ENCODE assay signal across 18 cellular contexts in genomic region chr1:119116725-119117124, GRCh38. TPM values are rescaled to one million over a fixed set of nuclear protein-coding genes. Genes with fewer than 3 reads are reported as not detected.
A peak's percentile ranks its signal among the peaks of the same experiment; 100 is the strongest.
DNase-seq lines count a peak whose midpoint lies in the region; ATAC-seq and TF ChIP-seq lines count a peak whose summit lies in the region.
"Had no signal": no experiment of that assay in that cellular context is flagged by ENCODE, and none has a peak within 500 bp of the region (broad histone marks: within the 10 kb centered on the region; RNA-seq: fewer than 3 reads in every experiment).

No MANE protein-coding gene starts in this region.

- H3K27ac ChIP-seq in neuronal stem cell (replicated peaks; ENCODE audit: low read length): no peak overlapping the region
- H3K27ac ChIP-seq: A549, neutrophil had no signal

- H3K4me1 ChIP-seq in adipocyte (ENCODE audit: control insufficient read depth, insufficient read depth, low read length) (peaks cover 14% of the 10 kb centered on the region), neuronal stem cell (ENCODE audit: control insufficient read depth in 2 of 2, insufficient read depth in 1 of 2, low read depth in 1 of 2, low read length in 2 of 2) (peaks cover 0 to 11% of the 10 kb centered on the region in 2 donors)
- H3K4me1 ChIP-seq: A549 had no signal

- peaks cover 17 to 35% of the 10 kb centered on the region in 2 donors for H3K9me3 Mint-ChIP-seq in activated naive CD4-positive, alpha-beta T cell treated with anti-CD3 and anti-CD28 coated beads, Interleukin-2, amount 50 U/mL, for 72 hours
- H3K9me3 Mint-ChIP-seq in activated naive CD4-positive, alpha-beta T cell treated with anti-CD3 and anti-CD28 coated beads, Interleukin-2, amount 10 ng/mL, durations not matched to agents 7 days and 5 days: peaks cover 2% of the 10 kb centered on the region
- H3K9me3 Mint-ChIP-seq in Calu3 (ENCODE audit: low read depth, unreplicated experiment): no peaks in the 10 kb centered on the region

- H3K9ac ChIP-seq in adipocyte (ENCODE audit: low read length) (peak overlapping the region; percentile 51), neuronal stem cell (ENCODE audit: low read depth, low read length, poor library complexity) (no peak overlapping the region)

- no peak overlapping the region for H4K8ac ChIP-seq in neuronal stem cell (ENCODE audit: low read depth, low read length)

- no TSS peak for BruUV-seq in Calu3 (replicated peaks; lab: Mats Ljungman, UMichigan)

- no peak for ATAC-seq in activated naive CD4-positive, alpha-beta T cell treated with anti-CD3 and anti-CD28 coated beads, Interleukin-2, amount 50 U/mL, for 72 hours
- no peak for ATAC-seq in GM18517 (IDR thresholded peaks at IDR 0.05; ENCODE audit: unreplicated experiment)
- ATAC-seq: A549; effector memory CD8-positive, alpha-beta T cell; GM12878 had no signal

- no peak overlapping the region for H3K23ac ChIP-seq in neuronal stem cell (ENCODE audit: low read depth, low read length, poor library complexity)

- H3K4me3 Mint-ChIP-seq in activated naive CD4-positive, alpha-beta T cell treated with anti-CD3 and anti-CD28 coated beads, Interleukin-2, amount 10 ng/mL, durations not matched to agents 7 days and 5 days: no peak overlapping the region
- H3K4me3 Mint-ChIP-seq in Calu3 (ENCODE audit: low read depth, unreplicated experiment): no peak overlapping the region
- H3K4me3 Mint-ChIP-seq: effector memory CD8-positive, alpha-beta T cell had no signal

- WGBS in neuronal stem cell (ENCODE audit: extremely low coverage in 2 of 2, insufficient read length in 2 of 2, insufficient replicate concordance in 1 of 2), 2 donors: no CpG with 5 or more reads among the region's 7 CpGs

- H3K27me3 Mint-ChIP-seq in activated naive CD4-positive, alpha-beta T cell treated with anti-CD3 and anti-CD28 coated beads, Interleukin-2, amount 10 ng/mL, durations not matched to agents 7 days and 5 days: no peaks in the 10 kb centered on the region
- H3K27me3 Mint-ChIP-seq in Calu3 (ENCODE audit: unreplicated experiment): no peaks in the 10 kb centered on the region
- H3K27me3 Mint-ChIP-seq: effector memory CD8-positive, alpha-beta T cell had no signal

- no peaks in the 10 kb centered on the region for H3K4me1 Mint-ChIP-seq in activated naive CD4-positive, alpha-beta T cell treated with anti-CD3 and anti-CD28 coated beads, Interleukin-2, amount 10 ng/mL, durations not matched to agents 7 days and 5 days
- peaks cover 11% of the 10 kb centered on the region for H3K4me1 Mint-ChIP-seq in Calu3 (ENCODE audit: low read depth, unreplicated experiment)

- peak overlapping the region; percentile 62 to 89 for H3K27ac Mint-ChIP-seq in activated naive CD4-positive, alpha-beta T cell treated with anti-CD3 and anti-CD28 coated beads, Interleukin-2, amount 50 U/mL, for 72 hours
- H3K27ac Mint-ChIP-seq in activated naive CD4-positive, alpha-beta T cell treated with anti-CD3 and anti-CD28 coated beads, Interleukin-2, amount 10 ng/mL, durations not matched to agents 7 days and 5 days: no peak overlapping the region
- H3K27ac Mint-ChIP-seq in Calu3 (ENCODE audit: unreplicated experiment): no peak overlapping the region

- peak overlapping the region; percentile 51 for H2AFZ ChIP-seq in neuronal stem cell (ENCODE audit: low read length)

- no peak overlapping the region for H3K18ac ChIP-seq in neuronal stem cell (ENCODE audit: low read length)

- peak overlapping the region; percentile 30 for H3K4me3 ChIP-seq in adipocyte (ENCODE audit: low read length)
- no peak overlapping the region for H3K4me3 ChIP-seq in fibroblast of the aortic adventitia (ENCODE audit: low read depth, low read length)
- H3K4me3 ChIP-seq in neuronal stem cell (ENCODE audit: low read length in 2 of 2): no peak overlapping the region
- H3K4me3 ChIP-seq: A549, GM12878, MG63 had no signal

- CTCF ChIA-PET in activated naive CD4-positive, alpha-beta T cell treated with anti-CD3 and anti-CD28 coated beads, Interleukin-2, amount 10 ng/mL, durations not matched to agents 7 days and 5 days (lab: Charles Lee): no interaction called here
- CTCF ChIA-PET in Calu3 (lab: Charles Lee): no interaction called here

- H2BK120ac ChIP-seq in neuronal stem cell (ENCODE audit: low read depth, low read length): no peak overlapping the region

- H2BK12ac ChIP-seq in neuronal stem cell (ENCODE audit: low read length): no peak overlapping the region

- H3K36me3 ChIP-seq in adipocyte (ENCODE audit: control insufficient read depth, insufficient read depth, low read length, severe bottlenecking): no peaks in the 10 kb centered on the region
- no peaks in the 10 kb centered on the region for H3K36me3 ChIP-seq in neuronal stem cell (replicated peaks in 1 of 2; ENCODE audit: control insufficient read depth in 2 of 2, insufficient read depth in 2 of 2, low read length in 2 of 2)
- H3K36me3 ChIP-seq: neutrophil had no signal

- no peak overlapping the region for H3K4me2 ChIP-seq in neuronal stem cell (ENCODE audit: insufficient read depth, low read length, poor library complexity, severe bottlenecking)
- H3K4me2 ChIP-seq: A549 had no signal

- no peak overlapping the region for H2AK5ac ChIP-seq in neuronal stem cell (ENCODE audit: low read depth, low read length)

- H3K14ac ChIP-seq in neuronal stem cell (ENCODE audit: low read length): no peak overlapping the region

- intact Hi-C loops in Calu3 (cut with micrococcal nuclease; ENCODE audit: unreplicated experiment): no loop called here

- H3K9me3 ChIP-seq in adipocyte (ENCODE audit: control insufficient read depth, low read length) (peaks cover 4% of the 10 kb centered on the region), neuronal stem cell (replicated peaks in 1 of 2; ENCODE audit: control insufficient read depth in 2 of 2, insufficient read depth in 1 of 2, low read depth in 1 of 2, low read length in 2 of 2) (no peaks in the 10 kb centered on the region)
- H3K9me3 ChIP-seq: A549, neutrophil had no signal

- H2BK15ac ChIP-seq in neuronal stem cell (ENCODE audit: low read length): no peak overlapping the region

- H3K79me1 ChIP-seq in neuronal stem cell (ENCODE audit: low read depth, low read length): no peaks in the 10 kb centered on the region

- no peak for DNase-seq in activated naive CD4-positive, alpha-beta T cell treated with anti-CD3 and anti-CD28 coated beads, Interleukin-2, amount 50 U/mL, for 72 hours (ENCODE audit: low spot score in 2 of 2)
- DNase-seq in activated naive CD4-positive, alpha-beta T cell treated with anti-CD3 and anti-CD28 coated beads, Interleukin-2, amount 10 ng/mL, durations not matched to agents 7 days and 5 days: no peak
- no peak for DNase-seq in adipocyte (ENCODE audit: low read depth)
- peak; percentile 4 for DNase-seq in fibroblast of the aortic adventitia (ENCODE audit: low read depth)
- no peak for DNase-seq in neuronal stem cell (ENCODE audit: low spot score)
- no peak for DNase-seq in retina
- DNase-seq in Calu3: no peak
- DNase-seq: activated CD4-positive, alpha-beta T cell treated with anti-CD3 and anti-CD28 coated beads for 4 hours; effector memory CD8-positive, alpha-beta T cell; hypothalamus; kidney glomerular epithelial cell; MG63; NCI-H2227 treated with DMSO at 0.1 percent for 48 hours; T1000 had no signal

- no peaks in the 10 kb centered on the region for H3K27me3 ChIP-seq in adipocyte (replicated peaks; ENCODE audit: control insufficient read depth, insufficient read depth, low read length)
- H3K27me3 ChIP-seq in neuronal stem cell (ENCODE audit: control insufficient read depth in 3 of 3, insufficient read depth in 3 of 3, low read depth in 1 of 3, low read length in 3 of 3): no peaks in the 10 kb centered on the region
- H3K27me3 ChIP-seq: MG63, neutrophil had no signal

- H2BK5ac ChIP-seq in neuronal stem cell (ENCODE audit: low read length): no peak overlapping the region

- H4K91ac ChIP-seq in neuronal stem cell (ENCODE audit: low read depth, low read length, poor library complexity): no peak overlapping the region

- no peak overlapping the region for H3K4ac ChIP-seq in neuronal stem cell (ENCODE audit: low read length)

- H3K36me3 Mint-ChIP-seq in activated naive CD4-positive, alpha-beta T cell treated with anti-CD3 and anti-CD28 coated beads, Interleukin-2, amount 50 U/mL, for 72 hours: peaks cover 48 to 65% of the 10 kb centered on the region in 2 donors
- H3K36me3 Mint-ChIP-seq in activated naive CD4-positive, alpha-beta T cell treated with anti-CD3 and anti-CD28 coated beads, Interleukin-2, amount 10 ng/mL, durations not matched to agents 7 days and 5 days: no peaks in the 10 kb centered on the region
- no peaks in the 10 kb centered on the region for H3K36me3 Mint-ChIP-seq in Calu3 (ENCODE audit: insufficient read depth, unreplicated experiment)

- TF ChIP-seq CTCF in fibroblast of the aortic adventitia (IDR thresholded peaks at IDR 0.05; ENCODE audit: insufficient read depth, low read length) (no peak), Calu3 (IDR thresholded peaks at IDR 0.05; ENCODE audit: unreplicated experiment) (no peak)

RNA-seq across cellular contexts. Expression of gene WARS2, which starts 23.7 kb away (rescaled TPM):
- 10 to 100 TPM; 19.2 to 22.5 TPM for total RNA-seq in activated naive CD4-positive, alpha-beta T cell treated with anti-CD3 and anti-CD28 coated beads, Interleukin-2, amount 50 U/mL, for 72 hours
- total RNA-seq in fibroblast of the aortic adventitia (ENCODE audit: low replicate concordance): 21.7 and 22.5 TPM in 2 replicates
- 9.0 TPM for polyA plus RNA-seq in neuronal stem cell (2013, experiment 1 of 2)
- polyA plus RNA-seq in neuronal stem cell (2013, experiment 2 of 2): 9.4 TPM
- 7.8 and 8.8 TPM in 2 replicates for total RNA-seq in Calu3 (2022)

Comparison
In these comparisons a context has a peak if more than half of its experiments do, and no peak if none do; other contexts are left out.
1. H3K27ac Mint-ChIP-seq: peak in activated naive CD4-positive, alpha-beta T cell treated with anti-CD3 and anti-CD28 coated beads, Interleukin-2, amount 50 U/mL, for 72 hours (2 of 2); none in activated naive CD4-positive, alpha-beta T cell treated with anti-CD3 and anti-CD28 coated beads, Interleukin-2, amount 10 ng/mL, durations not matched to agents 7 days and 5 days (single experiment) and Calu3 (single experiment).